1 cellular context compared by ENCODE assay signal in genomic region chr17:7435676-7436555, GRCh38.
TF ChIP-seq lines count a peak whose summit lies in the region.

No MANE protein-coding gene starts in this region.

TF ChIP-seq in WTC11, 78 proteins besides CTCF, POLR2A, EP300 and RAD21 (continued from another document and continues in another):
- TF ChIP-seq, protein P1, sequence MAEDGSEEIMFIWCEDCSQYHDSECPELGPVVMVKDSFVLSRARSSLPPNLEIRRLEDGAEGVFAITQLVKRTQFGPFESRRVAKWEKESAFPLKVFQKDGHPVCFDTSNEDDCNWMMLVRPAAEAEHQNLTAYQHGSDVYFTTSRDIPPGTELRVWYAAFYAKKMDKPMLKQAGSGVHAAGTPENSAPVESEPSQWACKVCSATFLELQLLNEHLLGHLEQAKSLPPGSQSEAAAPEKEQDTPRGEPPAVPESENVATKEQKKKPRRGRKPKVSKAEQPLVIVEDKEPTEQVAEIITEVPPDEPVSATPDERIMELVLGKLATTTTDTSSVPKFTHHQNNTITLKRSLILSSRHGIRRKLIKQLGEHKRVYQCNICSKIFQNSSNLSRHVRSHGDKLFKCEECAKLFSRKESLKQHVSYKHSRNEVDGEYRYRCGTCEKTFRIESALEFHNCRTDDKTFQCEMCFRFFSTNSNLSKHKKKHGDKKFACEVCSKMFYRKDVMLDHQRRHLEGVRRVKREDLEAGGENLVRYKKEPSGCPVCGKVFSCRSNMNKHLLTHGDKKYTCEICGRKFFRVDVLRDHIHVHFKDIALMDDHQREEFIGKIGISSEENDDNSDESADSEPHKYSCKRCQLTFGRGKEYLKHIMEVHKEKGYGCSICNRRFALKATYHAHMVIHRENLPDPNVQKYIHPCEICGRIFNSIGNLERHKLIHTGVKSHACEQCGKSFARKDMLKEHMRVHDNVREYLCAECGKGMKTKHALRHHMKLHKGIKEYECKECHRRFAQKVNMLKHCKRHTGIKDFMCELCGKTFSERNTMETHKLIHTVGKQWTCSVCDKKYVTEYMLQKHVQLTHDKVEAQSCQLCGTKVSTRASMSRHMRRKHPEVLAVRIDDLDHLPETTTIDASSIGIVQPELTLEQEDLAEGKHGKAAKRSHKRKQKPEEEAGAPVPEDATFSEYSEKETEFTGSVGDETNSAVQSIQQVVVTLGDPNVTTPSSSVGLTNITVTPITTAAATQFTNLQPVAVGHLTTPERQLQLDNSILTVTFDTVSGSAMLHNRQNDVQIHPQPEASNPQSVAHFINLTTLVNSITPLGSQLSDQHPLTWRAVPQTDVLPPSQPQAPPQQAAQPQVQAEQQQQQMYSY (CRISPR knock-in tag; IDR thresholded peaks at IDR 0.05), result peak; percentile 37; the same call in 1 of the 2 replicates
- TF ChIP-seq, protein P2, sequence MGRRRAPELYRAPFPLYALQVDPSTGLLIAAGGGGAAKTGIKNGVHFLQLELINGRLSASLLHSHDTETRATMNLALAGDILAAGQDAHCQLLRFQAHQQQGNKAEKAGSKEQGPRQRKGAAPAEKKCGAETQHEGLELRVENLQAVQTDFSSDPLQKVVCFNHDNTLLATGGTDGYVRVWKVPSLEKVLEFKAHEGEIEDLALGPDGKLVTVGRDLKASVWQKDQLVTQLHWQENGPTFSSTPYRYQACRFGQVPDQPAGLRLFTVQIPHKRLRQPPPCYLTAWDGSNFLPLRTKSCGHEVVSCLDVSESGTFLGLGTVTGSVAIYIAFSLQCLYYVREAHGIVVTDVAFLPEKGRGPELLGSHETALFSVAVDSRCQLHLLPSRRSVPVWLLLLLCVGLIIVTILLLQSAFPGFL (CRISPR knock-in tag; IDR thresholded peaks at IDR 0.05; ENCODE audit: borderline replicate concordance), result no peak
- TF ChIP-seq, protein P3, sequence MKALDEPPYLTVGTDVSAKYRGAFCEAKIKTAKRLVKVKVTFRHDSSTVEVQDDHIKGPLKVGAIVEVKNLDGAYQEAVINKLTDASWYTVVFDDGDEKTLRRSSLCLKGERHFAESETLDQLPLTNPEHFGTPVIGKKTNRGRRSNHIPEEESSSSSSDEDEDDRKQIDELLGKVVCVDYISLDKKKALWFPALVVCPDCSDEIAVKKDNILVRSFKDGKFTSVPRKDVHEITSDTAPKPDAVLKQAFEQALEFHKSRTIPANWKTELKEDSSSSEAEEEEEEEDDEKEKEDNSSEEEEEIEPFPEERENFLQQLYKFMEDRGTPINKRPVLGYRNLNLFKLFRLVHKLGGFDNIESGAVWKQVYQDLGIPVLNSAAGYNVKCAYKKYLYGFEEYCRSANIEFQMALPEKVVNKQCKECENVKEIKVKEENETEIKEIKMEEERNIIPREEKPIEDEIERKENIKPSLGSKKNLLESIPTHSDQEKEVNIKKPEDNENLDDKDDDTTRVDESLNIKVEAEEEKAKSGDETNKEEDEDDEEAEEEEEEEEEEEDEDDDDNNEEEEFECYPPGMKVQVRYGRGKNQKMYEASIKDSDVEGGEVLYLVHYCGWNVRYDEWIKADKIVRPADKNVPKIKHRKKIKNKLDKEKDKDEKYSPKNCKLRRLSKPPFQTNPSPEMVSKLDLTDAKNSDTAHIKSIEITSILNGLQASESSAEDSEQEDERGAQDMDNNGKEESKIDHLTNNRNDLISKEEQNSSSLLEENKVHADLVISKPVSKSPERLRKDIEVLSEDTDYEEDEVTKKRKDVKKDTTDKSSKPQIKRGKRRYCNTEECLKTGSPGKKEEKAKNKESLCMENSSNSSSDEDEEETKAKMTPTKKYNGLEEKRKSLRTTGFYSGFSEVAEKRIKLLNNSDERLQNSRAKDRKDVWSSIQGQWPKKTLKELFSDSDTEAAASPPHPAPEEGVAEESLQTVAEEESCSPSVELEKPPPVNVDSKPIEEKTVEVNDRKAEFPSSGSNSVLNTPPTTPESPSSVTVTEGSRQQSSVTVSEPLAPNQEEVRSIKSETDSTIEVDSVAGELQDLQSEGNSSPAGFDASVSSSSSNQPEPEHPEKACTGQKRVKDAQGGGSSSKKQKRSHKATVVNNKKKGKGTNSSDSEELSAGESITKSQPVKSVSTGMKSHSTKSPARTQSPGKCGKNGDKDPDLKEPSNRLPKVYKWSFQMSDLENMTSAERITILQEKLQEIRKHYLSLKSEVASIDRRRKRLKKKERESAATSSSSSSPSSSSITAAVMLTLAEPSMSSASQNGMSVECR (CRISPR knock-in tag; IDR thresholded peaks at IDR 0.05; ENCODE audit: borderline replicate concordance), result peak; percentile 70; the same call in 1 of the 2 replicates
- TF ChIP-seq JUN (CRISPR knock-in tag; IDR thresholded peaks at IDR 0.05) (0 out of 2 replicates have a peak, but pooled peaks have one; percentile 7), ATF6 (CRISPR knock-in tag; IDR thresholded peaks at IDR 0.05) (no peak), ZNF219 (CRISPR knock-in tag; IDR thresholded peaks at IDR 0.05; ENCODE audit: borderline replicate concordance) (no peak), TP53 (CRISPR knock-in tag; IDR thresholded peaks at IDR 0.05) (no peak), TCF7 (CRISPR knock-in tag; IDR thresholded peaks at IDR 0.05; ENCODE audit: low read depth) (no peak), ATF1 (CRISPR knock-in tag; IDR thresholded peaks at IDR 0.05) (no peak; the same call in 1 of the 2 replicates), SP1 (CRISPR knock-in tag; conservative IDR thresholded peaks at IDR 0.05) (no peak), FOXJ3 (CRISPR knock-in tag; IDR thresholded peaks at IDR 0.05; ENCODE audit: borderline replicate concordance) (no peak), HMGA2 (CRISPR knock-in tag; IDR thresholded peaks at IDR 0.05) (no peak), GTF2I (CRISPR knock-in tag; conservative IDR thresholded peaks at IDR 0.05) (no peak), ZNF512 (CRISPR knock-in tag; IDR thresholded peaks at IDR 0.05; ENCODE audit: borderline replicate concordance) (no peak), MYBL2 (CRISPR knock-in tag; IDR thresholded peaks at IDR 0.05) (0 out of 2 replicates have a peak, but pooled peaks have one; percentile 54), ZNF121 (CRISPR knock-in tag; IDR thresholded peaks at IDR 0.05) (no peak), NFATC4 (CRISPR knock-in tag; IDR thresholded peaks at IDR 0.05) (no peak), FOXP4 (CRISPR knock-in tag; IDR thresholded peaks at IDR 0.05) (no peak), GABPB1 (CRISPR knock-in tag; IDR thresholded peaks at IDR 0.05) (no peak), NFE2L1 (CRISPR knock-in tag; IDR thresholded peaks at IDR 0.05) (no peak), PRRX2 (CRISPR knock-in tag; IDR thresholded peaks at IDR 0.05) (no peak), ELF4 (CRISPR knock-in tag; IDR thresholded peaks at IDR 0.05; ENCODE audit: low read depth) (no peak), ZNF671 (CRISPR knock-in tag; IDR thresholded peaks at IDR 0.05) (no peak), FOXK1 (CRISPR knock-in tag; IDR thresholded peaks at IDR 0.05) (no peak), ZNF232 (CRISPR knock-in tag; IDR thresholded peaks at IDR 0.05) (no peak), ZNF416 (CRISPR knock-in tag; IDR thresholded peaks at IDR 0.05) (no peak), RELA (CRISPR knock-in tag; IDR thresholded peaks at IDR 0.05; ENCODE audit: borderline replicate concordance) (no peak), CREM (CRISPR knock-in tag; IDR thresholded peaks at IDR 0.05) (no peak), ZNF138 (CRISPR knock-in tag; conservative IDR thresholded peaks at IDR 0.05) (no peak), RORB (CRISPR knock-in tag; IDR thresholded peaks at IDR 0.05) (no peak), SMAD4 (CRISPR knock-in tag; IDR thresholded peaks at IDR 0.05) (no peak)
- TF ChIP-seq, protein P4, sequence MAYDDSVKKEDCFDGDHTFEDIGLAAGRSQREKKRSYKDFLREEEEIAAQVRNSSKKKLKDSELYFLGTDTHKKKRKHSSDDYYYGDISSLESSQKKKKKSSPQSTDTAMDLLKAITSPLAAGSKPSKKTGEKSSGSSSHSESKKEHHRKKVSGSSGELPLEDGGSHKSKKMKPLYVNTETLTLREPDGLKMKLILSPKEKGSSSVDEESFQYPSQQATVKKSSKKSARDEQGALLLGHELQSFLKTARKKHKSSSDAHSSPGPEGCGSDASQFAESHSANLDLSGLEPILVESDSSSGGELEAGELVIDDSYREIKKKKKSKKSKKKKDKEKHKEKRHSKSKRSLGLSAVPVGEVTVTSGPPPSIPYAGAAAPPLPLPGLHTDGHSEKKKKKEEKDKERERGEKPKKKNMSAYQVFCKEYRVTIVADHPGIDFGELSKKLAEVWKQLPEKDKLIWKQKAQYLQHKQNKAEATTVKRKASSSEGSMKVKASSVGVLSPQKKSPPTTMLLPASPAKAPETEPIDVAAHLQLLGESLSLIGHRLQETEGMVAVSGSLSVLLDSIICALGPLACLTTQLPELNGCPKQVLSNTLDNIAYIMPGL (CRISPR knock-in tag; IDR thresholded peaks at IDR 0.05), result peak; percentile 33; the same call in 1 of the 2 replicates
- TF ChIP-seq, protein P5, sequence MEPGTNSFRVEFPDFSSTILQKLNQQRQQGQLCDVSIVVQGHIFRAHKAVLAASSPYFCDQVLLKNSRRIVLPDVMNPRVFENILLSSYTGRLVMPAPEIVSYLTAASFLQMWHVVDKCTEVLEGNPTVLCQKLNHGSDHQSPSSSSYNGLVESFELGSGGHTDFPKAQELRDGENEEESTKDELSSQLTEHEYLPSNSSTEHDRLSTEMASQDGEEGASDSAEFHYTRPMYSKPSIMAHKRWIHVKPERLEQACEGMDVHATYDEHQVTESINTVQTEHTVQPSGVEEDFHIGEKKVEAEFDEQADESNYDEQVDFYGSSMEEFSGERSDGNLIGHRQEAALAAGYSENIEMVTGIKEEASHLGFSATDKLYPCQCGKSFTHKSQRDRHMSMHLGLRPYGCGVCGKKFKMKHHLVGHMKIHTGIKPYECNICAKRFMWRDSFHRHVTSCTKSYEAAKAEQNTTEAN (CRISPR knock-in tag; IDR thresholded peaks at IDR 0.05), result 0 out of 2 replicates have a peak, but pooled peaks have one; percentile 48
- TF ChIP-seq, protein P6, sequence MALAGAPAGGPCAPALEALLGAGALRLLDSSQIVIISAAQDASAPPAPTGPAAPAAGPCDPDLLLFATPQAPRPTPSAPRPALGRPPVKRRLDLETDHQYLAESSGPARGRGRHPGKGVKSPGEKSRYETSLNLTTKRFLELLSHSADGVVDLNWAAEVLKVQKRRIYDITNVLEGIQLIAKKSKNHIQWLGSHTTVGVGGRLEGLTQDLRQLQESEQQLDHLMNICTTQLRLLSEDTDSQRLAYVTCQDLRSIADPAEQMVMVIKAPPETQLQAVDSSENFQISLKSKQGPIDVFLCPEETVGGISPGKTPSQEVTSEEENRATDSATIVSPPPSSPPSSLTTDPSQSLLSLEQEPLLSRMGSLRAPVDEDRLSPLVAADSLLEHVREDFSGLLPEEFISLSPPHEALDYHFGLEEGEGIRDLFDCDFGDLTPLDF (CRISPR knock-in tag; IDR thresholded peaks at IDR 0.05), result no peak
- TF ChIP-seq, protein P7, sequence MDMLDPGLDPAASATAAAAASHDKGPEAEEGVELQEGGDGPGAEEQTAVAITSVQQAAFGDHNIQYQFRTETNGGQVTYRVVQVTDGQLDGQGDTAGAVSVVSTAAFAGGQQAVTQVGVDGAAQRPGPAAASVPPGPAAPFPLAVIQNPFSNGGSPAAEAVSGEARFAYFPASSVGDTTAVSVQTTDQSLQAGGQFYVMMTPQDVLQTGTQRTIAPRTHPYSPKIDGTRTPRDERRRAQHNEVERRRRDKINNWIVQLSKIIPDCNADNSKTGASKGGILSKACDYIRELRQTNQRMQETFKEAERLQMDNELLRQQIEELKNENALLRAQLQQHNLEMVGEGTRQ (CRISPR knock-in tag; IDR thresholded peaks at IDR 0.05), result peak; percentile 78
- TF ChIP-seq, protein P8, sequence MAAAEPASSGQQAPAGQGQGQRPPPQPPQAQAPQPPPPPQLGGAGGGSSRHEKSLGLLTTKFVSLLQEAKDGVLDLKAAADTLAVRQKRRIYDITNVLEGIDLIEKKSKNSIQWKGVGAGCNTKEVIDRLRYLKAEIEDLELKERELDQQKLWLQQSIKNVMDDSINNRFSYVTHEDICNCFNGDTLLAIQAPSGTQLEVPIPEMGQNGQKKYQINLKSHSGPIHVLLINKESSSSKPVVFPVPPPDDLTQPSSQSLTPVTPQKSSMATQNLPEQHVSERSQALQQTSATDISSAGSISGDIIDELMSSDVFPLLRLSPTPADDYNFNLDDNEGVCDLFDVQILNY (CRISPR knock-in tag; IDR thresholded peaks at IDR 0.05), result no peak; the same call in 1 of the 2 replicates
- TF ChIP-seq, protein P9, sequence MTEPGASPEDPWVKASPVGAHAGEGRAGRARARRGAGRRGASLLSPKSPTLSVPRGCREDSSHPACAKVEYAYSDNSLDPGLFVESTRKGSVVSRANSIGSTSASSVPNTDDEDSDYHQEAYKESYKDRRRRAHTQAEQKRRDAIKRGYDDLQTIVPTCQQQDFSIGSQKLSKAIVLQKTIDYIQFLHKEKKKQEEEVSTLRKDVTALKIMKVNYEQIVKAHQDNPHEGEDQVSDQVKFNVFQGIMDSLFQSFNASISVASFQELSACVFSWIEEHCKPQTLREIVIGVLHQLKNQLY (CRISPR knock-in tag; IDR thresholded peaks at IDR 0.05), result no peak
